1 cellular context compared by ENCODE assay signal in the genomic region with DNA sequence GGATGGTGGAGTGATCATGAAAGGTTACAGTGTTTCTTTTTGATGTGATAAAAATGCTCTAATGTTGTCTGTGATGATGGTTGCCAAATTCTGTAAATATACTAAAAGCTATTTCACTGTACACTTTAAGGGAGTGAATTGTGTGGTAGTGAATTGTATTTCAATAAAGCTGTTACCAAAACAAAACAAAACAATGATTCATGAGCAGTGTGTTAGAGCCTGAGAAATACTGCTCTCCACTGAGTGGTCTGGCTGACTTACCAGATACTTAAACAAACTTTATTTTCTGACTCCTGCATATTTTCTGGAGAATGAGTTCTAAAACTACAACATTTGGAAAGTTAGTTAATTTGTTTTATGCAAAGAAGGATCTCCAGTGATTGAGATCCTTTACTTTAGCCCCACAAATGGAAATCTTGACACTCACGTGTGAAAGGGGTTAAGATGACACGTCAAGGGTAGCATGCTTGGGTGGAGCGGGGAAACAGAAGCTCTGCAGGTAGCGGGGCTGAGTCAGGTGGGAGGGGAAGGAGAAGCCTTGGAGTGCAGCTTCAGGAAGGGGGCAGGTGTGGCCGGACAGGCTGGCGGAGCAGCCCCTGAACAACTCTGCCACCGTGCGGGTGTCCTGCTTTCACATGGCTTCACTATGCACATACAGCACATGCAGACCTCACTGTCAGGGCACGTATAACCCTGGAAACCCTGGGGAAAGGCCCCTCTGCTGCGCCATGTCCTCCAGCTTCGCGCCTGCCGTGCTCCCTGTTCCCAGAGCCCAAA.
TF ChIP-seq lines count a peak whose summit lies in the region.

No MANE protein-coding gene starts in this region.

TF ChIP-seq in K562, 482 proteins besides CTCF, POLR2A, EP300 and RAD21 (continued from another document):
- TF ChIP-seq, protein P1, sequence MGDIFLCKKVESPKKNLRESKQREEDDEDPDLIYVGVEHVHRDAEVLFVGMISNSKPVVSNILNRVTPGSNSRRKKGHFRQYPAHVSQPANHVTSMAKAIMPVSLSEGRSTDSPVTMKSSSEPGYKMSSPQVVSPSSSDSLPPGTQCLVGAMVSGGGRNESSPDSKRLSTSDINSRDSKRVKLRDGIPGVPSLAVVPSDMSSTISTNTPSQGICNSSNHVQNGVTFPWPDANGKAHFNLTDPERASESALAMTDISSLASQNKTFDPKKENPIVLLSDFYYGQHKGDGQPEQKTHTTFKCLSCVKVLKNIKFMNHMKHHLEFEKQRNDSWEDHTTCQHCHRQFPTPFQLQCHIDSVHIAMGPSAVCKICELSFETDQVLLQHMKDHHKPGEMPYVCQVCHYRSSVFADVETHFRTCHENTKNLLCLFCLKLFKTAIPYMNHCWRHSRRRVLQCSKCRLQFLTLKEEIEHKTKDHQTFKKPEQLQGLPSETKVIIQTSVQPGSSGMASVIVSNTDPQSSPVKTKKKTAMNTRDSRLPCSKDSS (IDR thresholded peaks at IDR 0.05; ENCODE audit: low read depth, partially characterized antibody), result no peak
- TF ChIP-seq GATAD2A (IDR thresholded peaks at IDR 0.05), result no peak
- no peak for TF ChIP-seq TBP (optimal IDR thresholded peaks at IDR 0.05; ENCODE audit: low read depth, low read length)
- no peak for TF ChIP-seq ZNF212 (CRISPR knock-in tag; IDR thresholded peaks at IDR 0.05)
- TF ChIP-seq, protein P2, sequence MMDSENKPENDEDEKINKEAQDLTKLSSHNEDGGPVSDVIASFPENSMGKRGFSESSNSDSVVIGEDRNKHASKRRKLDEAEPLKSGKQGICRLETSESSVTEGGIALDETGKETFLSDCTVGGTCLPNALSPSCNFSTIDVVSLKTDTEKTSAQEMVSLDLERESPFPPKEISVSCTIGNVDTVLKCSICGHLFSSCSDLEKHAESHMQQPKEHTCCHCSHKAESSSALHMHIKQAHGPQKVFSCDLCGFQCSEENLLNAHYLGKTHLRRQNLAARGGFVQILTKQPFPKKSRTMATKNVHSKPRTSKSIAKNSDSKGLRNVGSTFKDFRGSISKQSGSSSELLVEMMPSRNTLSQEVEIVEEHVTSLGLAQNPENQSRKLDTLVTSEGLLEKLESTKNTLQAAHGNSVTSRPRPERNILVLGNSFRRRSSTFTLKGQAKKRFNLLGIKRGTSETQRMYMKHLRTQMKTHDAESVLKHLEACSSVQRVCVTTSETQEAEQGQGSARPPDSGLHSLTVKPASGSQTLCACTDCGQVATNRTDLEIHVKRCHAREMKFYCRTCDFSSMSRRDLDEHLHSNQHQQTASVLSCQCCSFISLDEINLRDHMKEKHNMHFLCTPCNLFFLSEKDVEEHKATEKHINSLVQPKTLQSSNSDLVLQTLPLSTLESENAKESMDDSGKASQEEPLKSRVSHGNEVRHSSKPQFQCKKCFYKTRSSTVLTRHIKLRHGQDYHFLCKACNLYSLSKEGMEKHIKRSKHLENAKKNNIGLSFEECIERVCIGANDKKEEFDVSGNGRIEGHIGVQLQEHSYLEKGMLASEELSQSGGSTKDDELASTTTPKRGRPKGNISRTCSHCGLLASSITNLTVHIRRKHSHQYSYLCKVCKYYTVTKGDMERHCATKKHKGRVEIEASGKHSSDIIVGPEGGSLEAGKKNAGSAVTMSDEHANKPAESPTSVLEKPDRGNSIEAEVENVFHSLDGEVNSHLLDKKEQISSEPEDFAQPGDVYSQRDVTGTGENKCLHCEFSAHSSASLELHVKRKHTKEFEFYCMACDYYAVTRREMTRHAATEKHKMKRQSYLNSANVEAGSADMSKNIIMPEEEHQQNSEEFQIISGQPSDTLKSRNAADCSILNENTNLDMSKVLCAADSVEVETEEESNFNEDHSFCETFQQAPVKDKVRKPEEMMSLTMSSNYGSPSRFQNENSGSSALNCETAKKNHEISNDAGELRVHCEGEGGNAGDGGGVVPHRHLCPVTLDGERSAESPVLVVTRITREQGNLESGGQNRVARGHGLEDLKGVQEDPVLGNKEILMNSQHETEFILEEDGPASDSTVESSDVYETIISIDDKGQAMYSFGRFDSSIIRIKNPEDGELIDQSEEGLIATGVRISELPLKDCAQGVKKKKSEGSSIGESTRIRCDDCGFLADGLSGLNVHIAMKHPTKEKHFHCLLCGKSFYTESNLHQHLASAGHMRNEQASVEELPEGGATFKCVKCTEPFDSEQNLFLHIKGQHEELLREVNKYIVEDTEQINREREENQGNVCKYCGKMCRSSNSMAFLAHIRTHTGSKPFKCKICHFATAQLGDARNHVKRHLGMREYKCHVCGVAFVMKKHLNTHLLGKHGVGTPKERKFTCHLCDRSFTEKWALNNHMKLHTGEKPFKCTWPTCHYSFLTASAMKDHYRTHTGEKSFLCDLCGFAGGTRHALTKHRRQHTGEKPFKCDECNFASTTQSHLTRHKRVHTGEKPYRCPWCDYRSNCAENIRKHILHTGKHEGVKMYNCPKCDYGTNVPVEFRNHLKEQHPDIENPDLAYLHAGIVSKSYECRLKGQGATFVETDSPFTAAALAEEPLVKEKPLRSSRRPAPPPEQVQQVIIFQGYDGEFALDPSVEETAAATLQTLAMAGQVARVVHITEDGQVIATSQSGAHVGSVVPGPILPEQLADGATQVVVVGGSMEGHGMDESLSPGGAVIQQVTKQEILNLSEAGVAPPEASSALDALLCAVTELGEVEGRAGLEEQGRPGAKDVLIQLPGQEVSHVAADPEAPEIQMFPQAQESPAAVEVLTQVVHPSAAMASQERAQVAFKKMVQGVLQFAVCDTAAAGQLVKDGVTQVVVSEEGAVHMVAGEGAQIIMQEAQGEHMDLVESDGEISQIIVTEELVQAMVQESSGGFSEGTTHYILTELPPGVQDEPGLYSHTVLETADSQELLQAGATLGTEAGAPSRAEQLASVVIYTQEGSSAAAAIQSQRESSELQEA (IDR thresholded peaks at IDR 0.05; ENCODE audit: low read depth), result no peak
- no peak for TF ChIP-seq SRSF1 (IDR thresholded peaks at IDR 0.05; ENCODE audit: low read depth, low read length)
- TF ChIP-seq ZNF263 (CRISPR knock-in tag; IDR thresholded peaks at IDR 0.05; ENCODE audit: borderline replicate concordance), result no peak
- no peak for TF ChIP-seq ZNF583 (CRISPR knock-in tag; IDR thresholded peaks at IDR 0.05)
- TF ChIP-seq SAP30 (IDR thresholded peaks at IDR 0.05; ENCODE audit: borderline replicate concordance, insufficient read depth, low read depth, low read length, poor library complexity, severe bottlenecking), result no peak
